In genomic region chr3:158571969-158572765, GRCh38 we compare ENCODE assay signal across 1 cellular context.
TF ChIP-seq lines count a peak whose summit lies in the region.

No MANE protein-coding gene starts in this region.

TF ChIP-seq in SK-N-SH, 30 proteins besides CTCF, POLR2A, EP300 and RAD21 (continued from another document):
- TF ChIP-seq PBX3 (IDR thresholded peaks at IDR 0.05), result no peak
